In genomic region chr19:50794778-50795664, GRCh38 we compare ENCODE assay signal across 9 cellular contexts. TPM values are rescaled to one million over a fixed set of nuclear protein-coding genes. Genes with fewer than 3 reads are reported as not detected.
DNase-seq lines count a peak whose midpoint lies in the region; ATAC-seq lines count a peak whose summit lies in the region.
"Had no signal": no experiment of that assay in that cellular context is flagged by ENCODE, and none has a peak within 500 bp of the region (broad histone marks: within the 10 kb centered on the region; RNA-seq: fewer than 3 reads in every experiment).

No MANE protein-coding gene starts in this region.

- H3K4me1 Mint-ChIP-seq in T-helper 17 cell, result peaks cover 4% of the 10 kb centered on the region
- peaks cover 0 to 16% (median 4%) of the 10 kb centered on the region in 4 donors for H3K4me1 Mint-ChIP-seq in naive thymus-derived CD8-positive, alpha-beta T cell
- H3K4me1 Mint-ChIP-seq: brain had no signal

- no peaks in the 10 kb centered on the region for H3K27me3 Mint-ChIP-seq in T-helper 17 cell
- no peaks in the 10 kb centered on the region for H3K27me3 Mint-ChIP-seq in naive thymus-derived CD8-positive, alpha-beta T cell
- H3K27me3 Mint-ChIP-seq: brain had no signal

- no peaks in the 10 kb centered on the region for H3K9me3 Mint-ChIP-seq in naive thymus-derived CD8-positive, alpha-beta T cell
- H3K9me3 Mint-ChIP-seq: brain had no signal

- peak overlapping the region; percentile 19 for H3K4me3 Mint-ChIP-seq in T-helper 17 cell
- H3K4me3 Mint-ChIP-seq in naive thymus-derived CD8-positive, alpha-beta T cell, result no peak overlapping the region
- H3K4me3 Mint-ChIP-seq: brain had no signal

- H3K9me3 ChIP-seq in T-helper 17 cell (ENCODE audit: control insufficient read depth, low read length, poor library complexity, severe bottlenecking), result no peaks in the 10 kb centered on the region

- DNase-seq in NCI-H146 (lab: John Stamatoyannopoulos, UW) (peak; percentile 48), NCI-H146 treated with DMSO at 0.1 percent for 48 hours (lab: John Stamatoyannopoulos, UW; ENCODE audit: unreplicated experiment) (no peak), HT-29 (ENCODE audit: low spot score) (peak; percentile 85), T-helper 17 cell (no peak), NCI-H2029 (lab: John Stamatoyannopoulos, UW) (no peak), AG08396 (ENCODE audit: low spot score) (no peak), cerebellar nuclear complex (lab: John Stamatoyannopoulos, UW) (no peak)
- peak in 1 of 10 donors; percentile 10 for DNase-seq in naive thymus-derived CD8-positive, alpha-beta T cell

- peak; percentile 24 for ATAC-seq in T-helper 17 cell
- ATAC-seq in naive thymus-derived CD8-positive, alpha-beta T cell, result peak; percentile 20 to 31

- POLR2A ChIA-PET in naive thymus-derived CD8-positive, alpha-beta T cell (lab: Charles Lee), result no interaction called here

- H3K27ac Mint-ChIP-seq in T-helper 17 cell, result no peak overlapping the region
- peak overlapping the region in 4 of 10 donors; percentile 29 to 73 (median 48) for H3K27ac Mint-ChIP-seq in naive thymus-derived CD8-positive, alpha-beta T cell

- H3K36me3 Mint-ChIP-seq in T-helper 17 cell (ENCODE audit: low read depth), result no peaks in the 10 kb centered on the region
- H3K36me3 Mint-ChIP-seq in naive thymus-derived CD8-positive, alpha-beta T cell, result peaks cover 0 to 20% (median 0%) of the 10 kb centered on the region in 3 donors

RNA-seq across cellular contexts. Expression of gene ACP4, which starts 4.8 kb away (rescaled TPM):
- not detected in 2 replicates for total RNA-seq in HT-29 (2014; rRNA removed; shearing (Covaris generic))
- total RNA-seq in T-helper 17 cell, result not detected
- total RNA-seq in naive thymus-derived CD8-positive, alpha-beta T cell, result not detected
- polyA plus RNA-seq in naive thymus-derived CD8-positive, alpha-beta T cell, result under 1 TPM in 1 of 3 donors, not detected in 2; 0.14 TPM

RNA-seq across cellular contexts. Expression of gene GPR32, which starts 24.8 kb away (rescaled TPM):
- total RNA-seq in HT-29 (2014; rRNA removed; shearing (Covaris generic)), result not detected in 2 replicates
- not detected for total RNA-seq in T-helper 17 cell
- total RNA-seq in naive thymus-derived CD8-positive, alpha-beta T cell, result not detected
- not detected for polyA plus RNA-seq in naive thymus-derived CD8-positive, alpha-beta T cell

RNA-seq across cellular contexts. Expression of gene KLK1, which starts 28.6 kb away (rescaled TPM):
- total RNA-seq in HT-29 (2014; rRNA removed; shearing (Covaris generic)), result 3.4 and 4.6 TPM in 2 replicates
- not detected for total RNA-seq in T-helper 17 cell
- total RNA-seq in naive thymus-derived CD8-positive, alpha-beta T cell, result not detected
- polyA plus RNA-seq in naive thymus-derived CD8-positive, alpha-beta T cell, result not detected

RNA-seq across cellular contexts. Expression of gene KLK15, which starts 38.4 kb away (rescaled TPM):
- total RNA-seq in HT-29 (2014; rRNA removed; shearing (Covaris generic)), result not detected in 2 replicates
- not detected for total RNA-seq in T-helper 17 cell
- total RNA-seq in naive thymus-derived CD8-positive, alpha-beta T cell, result not detected
- polyA plus RNA-seq in naive thymus-derived CD8-positive, alpha-beta T cell, result not detected

RNA-seq across cellular contexts. Expression of gene KLK3, which starts 59.7 kb away (rescaled TPM):
- total RNA-seq in HT-29 (2014; rRNA removed; shearing (Covaris generic)), result not detected in 2 replicates
- total RNA-seq in T-helper 17 cell, result not detected
- not detected for total RNA-seq in naive thymus-derived CD8-positive, alpha-beta T cell
- not detected for polyA plus RNA-seq in naive thymus-derived CD8-positive, alpha-beta T cell

Comparison
In these comparisons a context has a peak if more than half of its experiments do, and no peak if none do; other contexts are left out.
1. DNase-seq: peak in NCI-H146 (single experiment) and HT-29 (single experiment); none in NCI-H146 treated with DMSO at 0.1 percent for 48 hours (single experiment), T-helper 17 cell (0 of 3), NCI-H2029 (single experiment), AG08396 (single experiment) and cerebellar nuclear complex (0 of 2).